8 cellular contexts compared by ENCODE assay signal in the genomic region with DNA sequence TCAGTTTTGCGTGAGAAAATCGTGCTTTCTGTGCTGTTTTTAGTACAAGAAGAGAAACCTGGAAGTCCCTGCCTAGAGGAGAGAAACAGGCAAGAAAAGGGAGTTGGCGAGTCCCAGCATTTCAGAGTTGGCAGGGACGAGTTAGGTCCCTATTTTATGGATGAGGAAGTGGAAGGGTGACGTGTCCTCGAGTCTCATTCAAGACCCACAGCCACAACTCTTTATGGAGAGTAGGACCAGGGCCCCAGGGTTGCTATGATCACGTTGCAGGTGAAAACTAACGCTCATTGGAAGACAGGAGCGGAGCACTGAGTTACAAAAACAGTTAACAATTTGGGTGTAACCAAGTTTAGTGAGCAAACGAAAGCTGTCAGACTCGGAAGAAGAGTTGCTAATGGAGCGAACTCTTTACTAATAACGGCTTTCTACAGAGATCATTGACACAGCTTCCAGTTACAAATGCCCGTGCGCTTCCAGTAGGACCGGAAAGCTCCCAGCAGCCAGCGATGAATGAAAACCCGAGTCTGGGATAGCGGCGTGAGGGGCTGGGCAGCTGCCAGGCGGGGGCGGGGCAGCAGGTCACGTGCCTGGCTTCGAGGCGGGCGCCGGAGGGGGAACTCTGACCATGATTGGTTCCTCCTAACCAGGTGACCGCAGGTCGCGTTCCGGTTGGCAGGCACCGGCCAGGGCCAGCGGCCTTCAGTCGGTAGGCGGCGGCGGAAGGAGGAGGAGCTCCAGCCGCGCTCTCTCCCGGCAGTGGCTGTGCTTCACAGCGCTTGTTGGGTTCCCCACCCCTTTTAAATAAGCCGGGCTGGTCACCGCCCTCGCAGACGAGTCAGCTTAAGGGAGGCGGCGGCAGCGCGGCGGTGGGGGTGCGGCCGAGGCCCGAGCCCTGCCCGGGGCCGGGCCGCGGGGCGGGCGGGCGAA. TPM values are rescaled to one million over a fixed set of nuclear protein-coding genes. Genes with fewer than 3 reads are reported as not detected.
DNase-seq lines count a peak whose midpoint lies in the region; ATAC-seq and TF ChIP-seq lines count a peak whose summit lies in the region.

Gene CCNYL1, plus strand, starts transcription at position 827 of the 927 bp plus-strand sequence. CDS start 257 bp downstream, outside the sequence.

- peak in 3 of 4 donors; percentile 12 to 94 (median 90) for TF ChIP-seq POLR2A in upper lobe of left lung (IDR thresholded peaks at IDR 0.05)

- intact Hi-C loops in heart right ventricle (cut with DNase I), result loop anchor here in 8 of 10 donors (1.0 to 10.0 kb wide), 7 partner anchors 84 to 946 kb away; partner anchors contain the start of genes METTL21A (in 6 of the 8), CREB1 (in 1 of the 8), FASTKD2 (in 1 of the 8) and MDH1B (in 1 of the 8)
- intact Hi-C loops in posterior cingulate gyrus (cut with DNase I), result loop anchor here (1.0 kb wide), 2 partner anchors 86 to 182 kb away; partner anchors contain the start of genes CREB1 and METTL21A

- H3K9me3 ChIP-seq in heart right ventricle (no peaks in the 10 kb centered on the region), upper lobe of left lung (no peaks in the 10 kb centered on the region)

- H3K4me1 ChIP-seq in heart right ventricle (peaks cover 2 to 28% (median 22%) of the 10 kb centered on the region in 9 donors), upper lobe of left lung (peaks cover 4 to 22% (median 14%) of the 10 kb centered on the region in 4 donors)

- no peak for TF ChIP-seq EP300 in upper lobe of left lung (IDR thresholded peaks at IDR 0.05)

- no peaks in the 10 kb centered on the region for H3K36me3 ChIP-seq in heart right ventricle
- H3K36me3 ChIP-seq in upper lobe of left lung, result no peaks in the 10 kb centered on the region

- H3K27ac ChIP-seq in heart right ventricle (peak within 1 kb of the TSS; percentile 51 to 95 (median 91)), upper lobe of left lung (peak within 1 kb of the TSS; percentile 84 to 95 (median 92))

- H3K4me3 ChIP-seq in GM12875 (ENCODE audit: low read depth, low read length), result peak within 1 kb of the TSS; percentile 98
- H3K4me3 ChIP-seq in heart right ventricle, result peak within 1 kb of the TSS; percentile 75 to 98 (median 91)
- peak within 1 kb of the TSS; percentile 71 to 97 (median 81) for H3K4me3 ChIP-seq in upper lobe of left lung

- peak; percentile 97 for DNase-seq in NCI-H1436 (lab: John Stamatoyannopoulos, UW)
- DNase-seq in T follicular helper cell (ENCODE audit: low read depth), result peak; percentile 97
- DNase-seq in amniotic epithelial cell (ENCODE audit: low read depth), result peak; percentile 99
- DNase-seq in heart right ventricle, result peak; percentile 98 to 99
- peak; percentile 98 to 100 (median 99) for DNase-seq in posterior cingulate gyrus
- peak; percentile 99 to 100 for DNase-seq in upper lobe of left lung

- H3K27me3 ChIP-seq in heart right ventricle, result no peaks in the 10 kb centered on the region
- H3K27me3 ChIP-seq in upper lobe of left lung, result no peaks in the 10 kb centered on the region

- WGBS in heart right ventricle, 2 donors, result 1% methylated on average over 57 to 60 of the region's 60 CpGs
- 0 to 1% methylated on average over 14 to 45 of the region's 60 CpGs for WGBS in upper lobe of left lung, 2 donors

- TF ChIP-seq CTCF in GM12875 (IDR thresholded peaks at IDR 0.05; ENCODE audit: borderline replicate concordance, insufficient read depth, low read depth, low read length) (no peak), heart right ventricle (IDR thresholded peaks at IDR 0.05) (peak in 7 of 9 donors; percentile 17 to 54 (median 47)), upper lobe of left lung (IDR thresholded peaks at IDR 0.05) (peak in 5 of 6 experiments; percentile 25 to 86 (median 73))

- ATAC-seq in HG02798 (IDR thresholded peaks at IDR 0.05; ENCODE audit: poor library complexity, unreplicated experiment) (peak; percentile 98), heart right ventricle (peak; percentile 99 to 100 (median 100)), upper lobe of left lung (ENCODE audit: low FRiP score in 2 of 2) (peak; percentile 99 to 100)

RNA-seq across cellular contexts. Expression of gene CCNYL1, which starts in this region (rescaled TPM):
- total RNA-seq in heart right ventricle, result 10 to 100 TPM in 5 of 10 donors, 1 to 10 TPM in 5; 5.6 to 16.1 (median 9.7) TPM
- 1 to 10 TPM; 3.6 to 5.7 TPM for polyA plus RNA-seq in heart right ventricle
- 10 to 100 TPM; 10.9 to 27.0 (median 19.2) TPM for total RNA-seq in upper lobe of left lung

Comparison
In these comparisons a context has a peak if more than half of its experiments do, and no peak if none do; other contexts are left out.
1. Peak in every context shown above with its lines: DNase-seq, ATAC-seq, H3K4me3 ChIP-seq and H3K27ac ChIP-seq.